8 cellular contexts compared by ENCODE assay signal in the genomic region with DNA sequence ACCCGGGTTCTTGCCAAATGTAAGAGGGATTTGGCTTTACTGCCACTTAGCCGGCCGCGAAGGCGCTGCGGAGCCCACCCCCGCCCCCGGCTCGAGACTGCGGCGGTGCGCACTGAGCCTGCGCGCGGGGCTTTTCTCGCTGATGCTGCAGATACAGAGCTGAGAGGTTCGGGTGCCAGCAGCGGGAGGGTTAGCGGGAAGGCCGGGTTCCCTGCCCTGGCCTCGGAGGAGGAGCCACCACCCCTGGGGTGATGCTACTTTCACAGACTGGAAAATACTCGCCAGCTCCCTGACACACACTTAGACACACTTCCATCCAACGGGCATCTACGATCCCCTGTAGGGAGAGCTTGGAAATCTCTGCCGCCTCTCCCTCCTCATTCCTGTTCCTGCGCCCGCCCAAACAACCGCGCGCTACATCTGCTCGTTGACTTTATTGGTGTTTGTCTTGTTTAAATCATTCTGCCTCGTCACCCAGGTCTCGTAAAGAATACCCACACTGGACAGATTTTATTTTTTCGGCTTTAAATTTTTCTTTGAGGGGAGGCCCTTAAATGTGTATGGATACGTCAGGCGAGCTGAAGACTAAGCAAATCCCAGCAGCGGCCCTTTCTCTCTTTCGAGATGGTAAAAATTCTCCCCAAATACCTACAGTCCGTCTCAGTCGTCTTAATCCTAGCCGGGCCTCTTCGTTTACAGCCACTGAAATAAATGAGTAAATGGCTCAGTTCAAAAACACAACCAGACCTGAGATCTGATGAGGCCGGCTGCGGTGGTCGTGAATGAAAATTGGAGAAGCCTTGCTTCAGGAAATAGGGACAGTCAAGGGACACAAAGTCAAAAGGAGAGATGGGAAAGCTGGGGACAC. TPM values are rescaled to one million over a fixed set of nuclear protein-coding genes. Genes with fewer than 3 reads are reported as not detected.
A peak's percentile ranks its signal among the peaks of the same experiment; 100 is the strongest.
DNase-seq lines count a peak whose midpoint lies in the region; ATAC-seq, FAIRE-seq and TF ChIP-seq lines count a peak whose summit lies in the region.

No MANE protein-coding gene starts in this region.

- peaks cover 45% of the 10 kb centered on the region for H3K4me1 Mint-ChIP-seq in activated naive CD4-positive, alpha-beta T cell treated with anti-CD3 and anti-CD28 coated beads for 36 hours (ENCODE audit: low read depth)

- H3K4me3 ChIP-seq in fibroblast of the aortic adventitia (ENCODE audit: low read depth, low read length) (peak overlapping the region; percentile 88), neural cell (ENCODE audit: low read length) (peak overlapping the region; percentile 96), small intestine (ENCODE audit: low read depth in 1 of 2, low read length in 2 of 2) (peak overlapping the region in 1 of 2 donors; percentile 54)

- WGBS in small intestine, 3 donors: 2 to 4% (median 3%) methylated on average over 45 of the region's 45 CpGs

- no peak overlapping the region for H3K27ac Mint-ChIP-seq in activated naive CD4-positive, alpha-beta T cell treated with anti-CD3 and anti-CD28 coated beads for 36 hours

- H3K27me3 ChIP-seq in neural cell (ENCODE audit: insufficient read depth, low read depth, low read length) (no peaks in the 10 kb centered on the region), small intestine (ENCODE audit: control insufficient read depth in 2 of 2, insufficient read depth in 2 of 2, low read length in 2 of 2) (peaks cover 0 to 18% of the 10 kb centered on the region in 2 donors)

- H3K9me2 ChIP-seq in neural cell (ENCODE audit: insufficient read depth, low read length): no peaks in the 10 kb centered on the region

- TF ChIP-seq CTCF in fibroblast of the aortic adventitia (IDR thresholded peaks at IDR 0.05; ENCODE audit: insufficient read depth, low read length): no peak
- TF ChIP-seq CTCF in neural cell (IDR thresholded peaks at IDR 0.05; ENCODE audit: poor library complexity, severe bottlenecking): peak; percentile 36

- no peak for ATAC-seq in GM21717 (IDR thresholded peaks at IDR 0.05; ENCODE audit: unreplicated experiment)

- H3K4me1 ChIP-seq in small intestine (ENCODE audit: control insufficient read depth in 2 of 2, insufficient read depth in 1 of 2, low read depth in 1 of 2, low read length in 1 of 2): no peaks in the 10 kb centered on the region

- H3K9me3 ChIP-seq in neural cell (ENCODE audit: low read length): no peaks in the 10 kb centered on the region
- H3K9me3 ChIP-seq in small intestine (ENCODE audit: control insufficient read depth, low read depth): no peaks in the 10 kb centered on the region

- intact Hi-C loops in activated naive CD4-positive, alpha-beta T cell treated with anti-CD3 and anti-CD28 coated beads for 36 hours (cut with micrococcal nuclease): loop anchor here (10.0 kb wide), 1 partner anchor 957 kb away; no protein-coding TSS in a partner anchor

- TF ChIP-seq RAD21 in neural cell (conservative IDR thresholded peaks at IDR 0.05): peak; percentile 46

- peaks cover 57% of the 10 kb centered on the region for H3K27me3 Mint-ChIP-seq in activated naive CD4-positive, alpha-beta T cell treated with anti-CD3 and anti-CD28 coated beads for 36 hours (ENCODE audit: low read depth)

- peak overlapping the region; percentile 47 for H3K4me3 Mint-ChIP-seq in activated naive CD4-positive, alpha-beta T cell treated with anti-CD3 and anti-CD28 coated beads for 36 hours

- H3K36me3 Mint-ChIP-seq in activated naive CD4-positive, alpha-beta T cell treated with anti-CD3 and anti-CD28 coated beads for 36 hours (ENCODE audit: low read depth): peaks cover 2% of the 10 kb centered on the region

- no peaks in the 10 kb centered on the region for H4K20me1 ChIP-seq in neural cell (ENCODE audit: insufficient read depth)

- H2AFZ ChIP-seq in neural cell (ENCODE audit: low read depth, low read length): peak overlapping the region; percentile 22

- no peak for FAIRE-seq in small intestine (lab: Jason Lieb, UNC)

- H3K36me3 ChIP-seq in neural cell (ENCODE audit: insufficient read depth, low read length) (no peaks in the 10 kb centered on the region), small intestine (ENCODE audit: control insufficient read depth in 2 of 2, insufficient read depth in 2 of 2, low read length in 2 of 2) (no peaks in the 10 kb centered on the region)

- no peak for DNase-seq in activated naive CD4-positive, alpha-beta T cell treated with anti-CD3 and anti-CD28 coated beads for 36 hours
- DNase-seq in activated naive CD4-positive, alpha-beta T cell (lab: John Stamatoyannopoulos, UW): no peak
- DNase-seq in SK-N-DZ (ENCODE audit: low spot score) (peak; percentile 53), fibroblast of the aortic adventitia (ENCODE audit: low read depth) (peak; percentile 66), small intestine (no peak)
- DNase-seq in effector CD4-positive, alpha-beta T cell: no peak

- peak overlapping the region; percentile 71 for H3K27ac ChIP-seq in neural cell (ENCODE audit: low read length)
- peak overlapping the region in 1 of 2 donors; percentile 14 for H3K27ac ChIP-seq in small intestine (ENCODE audit: low read depth in 1 of 2, low read length in 1 of 2)

- peak overlapping the region; percentile 66 for H3K9ac ChIP-seq in neural cell (ENCODE audit: low read length)

- peak overlapping the region; percentile 66 for H3K4me2 ChIP-seq in neural cell (ENCODE audit: low read length)

- H3K9me3 Mint-ChIP-seq in activated naive CD4-positive, alpha-beta T cell treated with anti-CD3 and anti-CD28 coated beads for 36 hours: no peaks in the 10 kb centered on the region

- H3F3A ChIP-seq in neural cell (ENCODE audit: insufficient read depth, low read length, poor library complexity, severe bottlenecking): no peaks in the 10 kb centered on the region

- TF ChIP-seq EP300 in neural cell (conservative IDR thresholded peaks at IDR 0.05; ENCODE audit: poor library complexity, severe bottlenecking): no peak

- peaks cover 10% of the 10 kb centered on the region for H3K79me2 ChIP-seq in neural cell (replicated peaks; ENCODE audit: insufficient read depth, low read length)

- CTCF ChIA-PET in activated naive CD4-positive, alpha-beta T cell treated with anti-CD3 and anti-CD28 coated beads for 36 hours (lab: Charles Lee): no interaction called here

TF ChIP-seq in neural cell, 6 proteins besides CTCF, POLR2A, EP300 and RAD21:
- TF ChIP-seq MXI1 (conservative IDR thresholded peaks at IDR 0.05; ENCODE audit: poor library complexity, severe bottlenecking) (no peak), EZH2 (IDR thresholded peaks at IDR 0.05; ENCODE audit: borderline replicate concordance, insufficient read depth, low read length, poor library complexity, severe bottlenecking) (no peak), SMC3 (conservative IDR thresholded peaks at IDR 0.05; ENCODE audit: poor library complexity) (no peak), POLR2AphosphoS5 (IDR thresholded peaks at IDR 0.05) (no peak), TAF1 (IDR thresholded peaks at IDR 0.05; ENCODE audit: low read depth) (no peak)
- TF ChIP-seq, protein P1, sequence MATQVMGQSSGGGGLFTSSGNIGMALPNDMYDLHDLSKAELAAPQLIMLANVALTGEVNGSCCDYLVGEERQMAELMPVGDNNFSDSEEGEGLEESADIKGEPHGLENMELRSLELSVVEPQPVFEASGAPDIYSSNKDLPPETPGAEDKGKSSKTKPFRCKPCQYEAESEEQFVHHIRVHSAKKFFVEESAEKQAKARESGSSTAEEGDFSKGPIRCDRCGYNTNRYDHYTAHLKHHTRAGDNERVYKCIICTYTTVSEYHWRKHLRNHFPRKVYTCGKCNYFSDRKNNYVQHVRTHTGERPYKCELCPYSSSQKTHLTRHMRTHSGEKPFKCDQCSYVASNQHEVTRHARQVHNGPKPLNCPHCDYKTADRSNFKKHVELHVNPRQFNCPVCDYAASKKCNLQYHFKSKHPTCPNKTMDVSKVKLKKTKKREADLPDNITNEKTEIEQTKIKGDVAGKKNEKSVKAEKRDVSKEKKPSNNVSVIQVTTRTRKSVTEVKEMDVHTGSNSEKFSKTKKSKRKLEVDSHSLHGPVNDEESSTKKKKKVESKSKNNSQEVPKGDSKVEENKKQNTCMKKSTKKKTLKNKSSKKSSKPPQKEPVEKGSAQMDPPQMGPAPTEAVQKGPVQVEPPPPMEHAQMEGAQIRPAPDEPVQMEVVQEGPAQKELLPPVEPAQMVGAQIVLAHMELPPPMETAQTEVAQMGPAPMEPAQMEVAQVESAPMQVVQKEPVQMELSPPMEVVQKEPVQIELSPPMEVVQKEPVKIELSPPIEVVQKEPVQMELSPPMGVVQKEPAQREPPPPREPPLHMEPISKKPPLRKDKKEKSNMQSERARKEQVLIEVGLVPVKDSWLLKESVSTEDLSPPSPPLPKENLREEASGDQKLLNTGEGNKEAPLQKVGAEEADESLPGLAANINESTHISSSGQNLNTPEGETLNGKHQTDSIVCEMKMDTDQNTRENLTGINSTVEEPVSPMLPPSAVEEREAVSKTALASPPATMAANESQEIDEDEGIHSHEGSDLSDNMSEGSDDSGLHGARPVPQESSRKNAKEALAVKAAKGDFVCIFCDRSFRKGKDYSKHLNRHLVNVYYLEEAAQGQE (IDR thresholded peaks at IDR 0.05; ENCODE audit: borderline replicate concordance): no peak

RNA-seq across cellular contexts. Expression of a gene that starts 1.9 kb away (rescaled TPM):
- not detected for total RNA-seq in activated naive CD4-positive, alpha-beta T cell treated with anti-CD3 and anti-CD28 coated beads for 36 hours
- polyA plus RNA-seq in SK-N-DZ (2014; cell fraction: cytosol; rRNA removed): 4.1 and 4.5 TPM in 2 replicates
- polyA plus RNA-seq in SK-N-DZ (2014; cell fraction: nucleus; rRNA removed): 2.9 TPM in 2 replicates
- 63.0 and 172 TPM in 2 replicates for total RNA-seq in fibroblast of the aortic adventitia (ENCODE audit: low replicate concordance)
- polyA plus RNA-seq in neural cell (12.6 and 15.3 TPM in 2 replicates), small intestine (1 to 10 TPM in 1 of 3 donors, under 1 TPM in 2; under 0.01 to 1.9 (median 0.54) TPM)
- 78.6 and 89.1 TPM in 2 replicates for polyA minus RNA-seq in neural cell

Comparison
In these comparisons a context has a peak if more than half of its experiments do, and no peak if none do; other contexts are left out.
1. DNase-seq: peak in SK-N-DZ (single experiment) and fibroblast of the aortic adventitia (single experiment); none in activated naive CD4-positive, alpha-beta T cell treated with anti-CD3 and anti-CD28 coated beads for 36 hours (single experiment), activated naive CD4-positive, alpha-beta T cell (0 of 4), small intestine (single experiment) and effector CD4-positive, alpha-beta T cell (single experiment).
2. RNA of a gene that starts 1.9 kb away (total RNA-seq): 63.0 to 172 TPM in fibroblast of the aortic adventitia; not detected in activated naive CD4-positive, alpha-beta T cell treated with anti-CD3 and anti-CD28 coated beads for 36 hours; every median in the first group is over 10 times any median in the second.